Comparison of ENCODE assay signal across 22 cellular contexts in the genomic region with DNA sequence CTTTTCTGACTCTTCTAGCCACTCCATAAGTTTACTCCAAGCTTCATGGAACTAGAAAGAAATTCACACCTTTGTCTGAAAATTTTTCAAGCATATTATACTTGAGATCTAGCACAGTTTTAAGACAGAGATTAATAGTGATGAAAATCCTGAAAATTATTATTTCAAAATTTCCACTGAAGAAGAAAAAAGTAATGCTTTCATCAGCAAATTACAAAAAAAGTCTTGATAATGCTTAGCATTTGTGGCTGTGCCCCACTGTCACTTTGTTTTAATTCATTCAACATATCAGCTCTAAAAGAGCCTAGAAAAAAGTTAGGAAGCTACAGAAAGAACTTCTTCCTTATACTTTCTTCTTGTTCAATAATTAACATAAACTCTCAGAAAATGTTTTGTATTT.
"Had no signal": no experiment of that assay in that cellular context is flagged by ENCODE, and none has a peak within 500 bp of the region (broad histone marks: within the 10 kb centered on the region; RNA-seq: fewer than 3 reads in every experiment).

No MANE protein-coding gene starts in this region.

- ATAC-seq: Panc1 had no signal

- H3K4me2 ChIP-seq: KMS-11, SK-N-SH had no signal

- DNase-seq: Kasumi-1, MM.1S, NCI-H1092 treated with DMSO at 0.1 percent for 48 hours, NCI-H1436, NCI-H187, NCI-H2029, NCI-H2081 treated with DMSO at 0.1 percent for 48 hours, NCI-H2171, NCI-H226, NCI-H446, NCI-H510A, NCI-H524 treated with DMSO at 0.1 percent for 48 hours, NCI-H69, NCI-H774, SHP77, SK-N-SH, SW 1271 had no signal

- FAIRE-seq: HTR-8/SVneo had no signal

- H3K9ac ChIP-seq: KMS-11, SK-N-SH had no signal

- H3K9me3 ChIP-seq: SK-N-SH had no signal

- H3K27ac ChIP-seq: HL-60, KMS-11, RWPE1 had no signal
